26 cellular contexts compared by ENCODE assay signal in genomic region chr13:57604442-57604841, GRCh38. TPM values are rescaled to one million over a fixed set of nuclear protein-coding genes. Genes with fewer than 3 reads are reported as not detected.
"Had no signal": no experiment of that assay in that cellular context is flagged by ENCODE, and none has a peak within 500 bp of the region (broad histone marks: within the 10 kb centered on the region; RNA-seq: fewer than 3 reads in every experiment).

No MANE protein-coding gene starts in this region.

- H3K27me3 Mint-ChIP-seq: dendritic cell treated with granulocyte-macrophage colony-stimulating factor and Interleukin-4, amounts not matched to agents 40 ng/mL and 50 ng/mL, for 4 days; effector memory CD8-positive, alpha-beta T cell; memory B cell; natural killer cell treated with Interleukin-12 subunit alpha and Interleukin-12 subunit beta and Interleukin-15 and Interleukin-18, amount 100 ng/mL, for 72 hours; stimulated activated memory B cell treated with anti-CD40 and anti-IgM and Interleukin-4, amounts not matched to agents 10 μg/mL and 1 μg/mL and 100 μg/mL, for 72 hours; stimulated activated naive CD8-positive, alpha-beta T cell treated with anti-CD3 and anti-CD28 coated beads, Interleukin-15, amount 100 ng/mL, for 72 hours had no signal

- H3K27ac Mint-ChIP-seq: dendritic cell treated with granulocyte-macrophage colony-stimulating factor and Interleukin-4, amounts not matched to agents 40 ng/mL and 50 ng/mL, for 4 days; effector memory CD8-positive, alpha-beta T cell; memory B cell; natural killer cell treated with Interleukin-12 subunit alpha and Interleukin-12 subunit beta and Interleukin-15 and Interleukin-18, amount 100 ng/mL, for 72 hours; stimulated activated memory B cell treated with anti-CD40 and anti-IgM and Interleukin-4, amounts not matched to agents 10 μg/mL and 1 μg/mL and 100 μg/mL, for 72 hours; stimulated activated naive CD8-positive, alpha-beta T cell treated with anti-CD3 and anti-CD28 coated beads, Interleukin-15, amount 100 ng/mL, for 72 hours had no signal

- H3K27ac ChIP-seq: epithelial cell of prostate, esophagus muscularis mucosa, gastrocnemius medialis, heart right ventricle, left ventricle myocardium inferior, lower lobe of right lung, neutrophil, spleen, testis, tibial nerve, upper lobe of right lung had no signal

- H3K36me3 ChIP-seq: esophagus muscularis mucosa, gastrocnemius medialis, heart right ventricle, left ventricle myocardium inferior, lower lobe of right lung, neutrophil, spleen, tibial nerve, upper lobe of right lung had no signal

- DNase-seq: effector memory CD8-positive, alpha-beta T cell; gastrocnemius medialis; heart right ventricle; hypothalamus; kidney; left cardiac atrium; left ventricle myocardium inferior; lower lobe of right lung; midbrain; posterior cingulate gyrus; spleen; stimulated activated CD4-positive, alpha-beta T cell treated with anti-CD3 and anti-CD28 coated beads, Interleukin-15, amount 100 ng/mL, for 24 hours; stimulated activated CD4-positive, alpha-beta T cell treated with anti-CD3 and anti-CD28 coated beads, Interleukin-1b, Interleukin-23, amount 100 ng/mL, for 48 hours; stimulated activated CD4-positive, alpha-beta T cell treated with anti-CD3 and anti-CD28 coated beads, Interleukin-4, amount 100 ng/mL, for 24 hours; stimulated activated naive CD8-positive, alpha-beta T cell treated with anti-CD3 and anti-CD28 coated beads, Interleukin-15, amount 100 ng/mL, for 72 hours; testis; upper lobe of right lung had no signal

- H3K4me1 Mint-ChIP-seq: memory B cell; stimulated activated memory B cell treated with anti-CD40 and anti-IgM and Interleukin-4, amounts not matched to agents 10 μg/mL and 1 μg/mL and 100 μg/mL, for 72 hours; stimulated activated naive CD8-positive, alpha-beta T cell treated with anti-CD3 and anti-CD28 coated beads, Interleukin-15, amount 100 ng/mL, for 72 hours had no signal

- H3K4me3 ChIP-seq: esophagus muscularis mucosa, gastrocnemius medialis, heart right ventricle, left ventricle myocardium inferior, lower lobe of right lung, spleen, testis, tibial nerve, upper lobe of right lung had no signal

- H3K4me1 ChIP-seq: esophagus muscularis mucosa, gastrocnemius medialis, heart right ventricle, left ventricle myocardium inferior, lower lobe of right lung, spleen, testis, tibial nerve, upper lobe of right lung had no signal

- H3K9me3 Mint-ChIP-seq: natural killer cell treated with Interleukin-12 subunit alpha and Interleukin-12 subunit beta and Interleukin-15 and Interleukin-18, amount 100 ng/mL, for 72 hours; stimulated activated memory B cell treated with anti-CD40 and anti-IgM and Interleukin-4, amounts not matched to agents 10 μg/mL and 1 μg/mL and 100 μg/mL, for 72 hours; stimulated activated naive CD8-positive, alpha-beta T cell treated with anti-CD3 and anti-CD28 coated beads, Interleukin-15, amount 100 ng/mL, for 72 hours had no signal

- H3K9me3 ChIP-seq: esophagus muscularis mucosa, gastrocnemius medialis, heart right ventricle, left ventricle myocardium inferior, lower lobe of right lung, neutrophil, spleen, testis, tibial nerve, upper lobe of right lung had no signal

- H3K27me3 ChIP-seq: esophagus muscularis mucosa, gastrocnemius medialis, heart right ventricle, neutrophil, spleen, testis, tibial nerve, upper lobe of right lung had no signal

- ATAC-seq: effector memory CD8-positive, alpha-beta T cell; gastrocnemius medialis; heart right ventricle; left cardiac atrium; lower lobe of right lung; natural killer cell treated with Interleukin-12 subunit alpha and Interleukin-12 subunit beta and Interleukin-15 and Interleukin-18, amount 100 ng/mL, for 72 hours; sciatic nerve; stimulated activated memory B cell treated with anti-CD40 and anti-IgM and Interleukin-4, amounts not matched to agents 10 μg/mL and 1 μg/mL and 100 μg/mL, for 72 hours; stimulated activated naive CD8-positive, alpha-beta T cell treated with anti-CD3 and anti-CD28 coated beads, Interleukin-15, amount 100 ng/mL, for 72 hours; upper lobe of right lung had no signal

- H3K4me3 Mint-ChIP-seq: dendritic cell treated with granulocyte-macrophage colony-stimulating factor and Interleukin-4, amounts not matched to agents 40 ng/mL and 50 ng/mL, for 4 days; effector memory CD8-positive, alpha-beta T cell; memory B cell; natural killer cell treated with Interleukin-12 subunit alpha and Interleukin-12 subunit beta and Interleukin-15 and Interleukin-18, amount 100 ng/mL, for 72 hours; stimulated activated memory B cell treated with anti-CD40 and anti-IgM and Interleukin-4, amounts not matched to agents 10 μg/mL and 1 μg/mL and 100 μg/mL, for 72 hours; stimulated activated naive CD8-positive, alpha-beta T cell treated with anti-CD3 and anti-CD28 coated beads, Interleukin-15, amount 100 ng/mL, for 72 hours had no signal

- H3K36me3 Mint-ChIP-seq: memory B cell; natural killer cell treated with Interleukin-12 subunit alpha and Interleukin-12 subunit beta and Interleukin-15 and Interleukin-18, amount 100 ng/mL, for 72 hours; stimulated activated memory B cell treated with anti-CD40 and anti-IgM and Interleukin-4, amounts not matched to agents 10 μg/mL and 1 μg/mL and 100 μg/mL, for 72 hours had no signal

RNA-seq across cellular contexts. Expression of gene PCDH17, which starts 27.1 kb away (rescaled TPM):
- total RNA-seq: natural killer cell treated with Interleukin-12 subunit alpha and Interleukin-12 subunit beta and Interleukin-15 and Interleukin-18, amount 100 ng/mL, for 72 hours had no signal
